1 cellular context compared by ENCODE assay signal in genomic region chrX:25001808-25002657, GRCh38.
TF ChIP-seq lines count a peak whose summit lies in the region.

No MANE protein-coding gene starts in this region.

TF ChIP-seq in neural cell, 6 proteins besides CTCF, POLR2A, EP300 and RAD21:
- TF ChIP-seq REST (IDR thresholded peaks at IDR 0.05; ENCODE audit: borderline replicate concordance) (no peak), POLR2AphosphoS5 (IDR thresholded peaks at IDR 0.05) (no peak), SMC3 (conservative IDR thresholded peaks at IDR 0.05; ENCODE audit: poor library complexity) (no peak), EZH2 (IDR thresholded peaks at IDR 0.05; ENCODE audit: borderline replicate concordance, insufficient read depth, low read length, poor library complexity, severe bottlenecking) (no peak), MXI1 (conservative IDR thresholded peaks at IDR 0.05; ENCODE audit: poor library complexity, severe bottlenecking) (no peak), TAF1 (IDR thresholded peaks at IDR 0.05; ENCODE audit: low read depth) (no peak)
